ENCODE assay signal across 1 cellular context in the genomic region with DNA sequence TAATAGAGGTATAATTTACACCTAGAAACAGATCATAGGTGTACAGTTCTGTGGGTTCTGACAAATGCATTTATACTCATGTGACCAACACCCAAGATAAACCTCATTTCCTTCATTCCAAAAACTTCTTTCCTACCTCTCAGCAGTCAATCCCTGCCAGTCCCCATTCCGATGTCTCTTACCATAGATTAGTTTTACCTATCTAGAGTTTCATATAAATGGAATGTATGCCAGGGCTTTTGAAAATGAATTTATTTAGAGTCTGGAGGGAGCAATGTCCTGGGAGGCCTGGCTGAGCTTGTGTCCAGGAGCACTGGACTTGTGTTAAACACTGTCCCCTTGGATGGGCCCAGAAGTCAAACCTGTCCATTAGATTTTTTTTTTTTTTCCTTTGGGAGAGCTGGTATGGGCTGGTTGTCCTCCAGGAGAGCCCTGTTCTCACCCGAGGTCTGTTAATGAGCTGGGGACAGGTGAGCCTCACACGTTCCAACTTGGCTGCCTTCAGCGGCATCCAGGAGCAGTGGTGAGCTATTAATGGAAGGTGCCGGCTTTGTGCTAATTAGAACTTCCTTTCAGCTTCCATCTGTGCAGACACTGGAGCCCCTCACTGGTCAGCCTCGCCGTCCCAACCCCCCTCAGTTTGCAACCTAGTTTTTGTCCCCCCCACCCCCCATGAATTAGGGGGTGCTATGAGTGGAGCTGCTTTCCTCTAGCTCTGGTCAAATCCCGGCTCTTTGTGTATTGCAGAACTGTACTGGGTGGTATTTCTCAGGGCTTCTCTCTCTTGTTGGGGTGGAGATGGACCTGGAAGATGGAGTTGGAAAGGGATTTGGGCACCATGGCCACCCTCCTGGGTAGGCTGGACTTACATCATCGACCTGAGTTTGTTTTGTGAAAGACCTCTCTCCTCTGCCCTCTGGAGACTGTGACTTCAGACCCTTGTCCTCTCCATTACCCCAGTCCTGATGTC.
TF ChIP-seq lines count a peak whose summit lies in the region.

No MANE protein-coding gene starts in this region.

TF ChIP-seq in endothelial cell of umbilical vein, 7 proteins besides CTCF, POLR2A, EP300 and RAD21:
- no peak for TF ChIP-seq MYC (IDR thresholded peaks at IDR 0.05; ENCODE audit: low read depth, low read length)
- peak; percentile 38 for TF ChIP-seq EZH2 (IDR thresholded peaks at IDR 0.05; ENCODE audit: borderline replicate concordance, low read depth, low read length, severe bottlenecking)
